ENCODE assay signal across 26 cellular contexts in genomic region chr3:145176907-145177306, GRCh38.
DNase-seq lines count a peak whose midpoint lies in the region; ATAC-seq, FAIRE-seq and TF ChIP-seq lines count a peak whose summit lies in the region.
"Had no signal": no experiment of that assay in that cellular context is flagged by ENCODE, and none has a peak within 500 bp of the region (broad histone marks: within the 10 kb centered on the region; RNA-seq: fewer than 3 reads in every experiment).

No MANE protein-coding gene starts in this region.

- H3K9ac ChIP-seq in HepG2 (ENCODE audit: insufficient read depth, low read depth, low read length) = no peak overlapping the region
- H3K9ac ChIP-seq: BLaER1 treated with 17β-estradiol and CSF1 and Interleukin-3, amounts not matched to agents 10 nM and 100 nM; GM23248 had no signal

- no peak overlapping the region for H3K4me2 ChIP-seq in HepG2 (ENCODE audit: low read depth, low read length)
- H3K4me2 ChIP-seq: A549; BLaER1 treated with 17β-estradiol and CSF1 and Interleukin-3, amounts not matched to agents 10 nM and 100 nM had no signal

- in situ Hi-C loops in HepG2 (cut with HindIII; ENCODE audit: extremely low pct_ligation_motif_present, low pct_unique_long_range_greater_than_20kb) = no loop called here

- no TSS peak for BruUV-seq in HepG2 (replicated peaks; lab: Mats Ljungman, UMichigan)

- intact Hi-C loops in HepG2 (cut with micrococcal nuclease; ENCODE audit: unreplicated experiment) (no loop called here), right lobe of liver (cut with DNase I) (no loop called here)

- H3K79me2 ChIP-seq in HepG2 (ENCODE audit: insufficient read depth, low read length) = no peaks in the 10 kb centered on the region

- no peak for DNase-seq in HepG2 (ENCODE audit: low spot score)
- no peak for DNase-seq in right lobe of liver
- no peak for DNase-seq in small intestine
- DNase-seq in NCI-H524 treated with DMSO at 0.1 percent for 48 hours (lab: John Stamatoyannopoulos, UW) = no peak
- DNase-seq in stimulated activated CD4-positive, alpha-beta T cell treated with anti-CD3 and anti-CD28 coated beads, Interleukin-2, amount 100 ng/mL, for 48 hours = no peak
- no peak for DNase-seq in NCI-H1694 treated with DMSO at 0.1 percent for 48 hours (lab: John Stamatoyannopoulos, UW)
- DNase-seq: ACHN; AML-193; BE2C; CD4-positive, alpha-beta T cell; CD8-positive, alpha-beta memory T cell; DMS 273 treated with DMSO at 0.1 percent for 48 hours; DMS79; EL; GDM1; GM23248; H7; HCEC 1CT had no signal

- H2AFZ ChIP-seq in HepG2 (ENCODE audit: low read length) = no peak overlapping the region
- H2AFZ ChIP-seq: GM23248 had no signal

- ATAC-seq in HepG2 = no peak
- ATAC-seq in right lobe of liver = no peak
- ATAC-seq: A549, GM12878 had no signal

- TF ChIP-seq EP300 in HepG2 (IDR thresholded peaks at IDR 0.05; ENCODE audit: low read depth in 2 of 2, low read length in 2 of 2) (no peak), HepG2 (CRISPR knock-in tag; IDR thresholded peaks at IDR 0.05; ENCODE audit: borderline replicate concordance) (no peak)

- CTCF ChIA-PET in HepG2 (lab: Yijun Ruan, JAX; ENCODE audit: low intra/inter-chr PET ratio, low total read pairs) = no interaction called here

- no peaks in the 10 kb centered on the region for H4K20me1 ChIP-seq in HepG2 (ENCODE audit: insufficient read depth, low read length)
- H4K20me1 ChIP-seq: BLaER1 treated with 17β-estradiol and CSF1 and Interleukin-3, amounts not matched to agents 10 nM and 100 nM had no signal

- no peaks in the 10 kb centered on the region for H3K9me3 ChIP-seq in HepG2 (ENCODE audit: low read length)
- H3K9me3 ChIP-seq in right lobe of liver = no peaks in the 10 kb centered on the region
- no peaks in the 10 kb centered on the region for H3K9me3 ChIP-seq in small intestine (ENCODE audit: control insufficient read depth, low read depth)
- H3K9me3 ChIP-seq: A549; BE2C; BLaER1 treated with 17β-estradiol and CSF1 and Interleukin-3, amounts not matched to agents 10 nM and 100 nM had no signal

- H3K27me3 ChIP-seq in HepG2 (ENCODE audit: control insufficient read depth in 1 of 2, insufficient read depth in 2 of 2, low read length in 2 of 2) (no peaks in the 10 kb centered on the region), right lobe of liver (no peaks in the 10 kb centered on the region), small intestine (ENCODE audit: control insufficient read depth in 2 of 2, insufficient read depth in 2 of 2, low read length in 2 of 2) (no peaks in the 10 kb centered on the region)
- H3K27me3 ChIP-seq: BE2C; BLaER1 treated with 17β-estradiol and CSF1 and Interleukin-3, amounts not matched to agents 10 nM and 100 nM had no signal

- 1% methylated on average over 2 of the region's 2 CpGs for WGBS in HepG2 (ENCODE audit: low lambda C conversion rate)
- 66% methylated on average over 2 of the region's 2 CpGs for WGBS in right lobe of liver (ENCODE audit: insufficient coverage, low coverage, low lambda C conversion rate, missing lambda C conversion rate)
- WGBS in small intestine, 3 donors = 45 to 62% (median 54%) methylated on average over 2 of the region's 2 CpGs

- no peak overlapping the region for H3K27ac ChIP-seq in HepG2 (ENCODE audit: extremely low read length, insufficient read depth, low read length)
- H3K27ac ChIP-seq in right lobe of liver = no peak overlapping the region
- H3K27ac ChIP-seq in small intestine (ENCODE audit: low read depth in 1 of 2, low read length in 1 of 2) = no peak overlapping the region
- H3K27ac ChIP-seq: 22Rv1; A549; BLaER1 treated with 17β-estradiol and CSF1 and Interleukin-3, amounts not matched to agents 10 nM and 100 nM; GM23248 had no signal

- no peak for TF ChIP-seq POLR2A in HepG2 (IDR thresholded peaks at IDR 0.05; ENCODE audit: insufficient read depth in 1 of 2, low read depth in 2 of 2, low read length in 2 of 2)
- TF ChIP-seq POLR2A in right lobe of liver (IDR thresholded peaks at IDR 0.05) = no peak

- H3K36me3 ChIP-seq in HepG2 (replicated peaks in 1 of 2; ENCODE audit: control insufficient read depth in 1 of 2, insufficient read depth in 2 of 2, low read length in 2 of 2) (no peaks in the 10 kb centered on the region), right lobe of liver (no peaks in the 10 kb centered on the region), small intestine (ENCODE audit: control insufficient read depth in 2 of 2, insufficient read depth in 2 of 2, low read length in 2 of 2) (no peaks in the 10 kb centered on the region)
- H3K36me3 ChIP-seq: BE2C; BLaER1 treated with 17β-estradiol and CSF1 and Interleukin-3, amounts not matched to agents 10 nM and 100 nM had no signal

- POLR2A ChIA-PET in HepG2 (lab: Yijun Ruan, JAX) = no interaction called here

- H3K4me1 ChIP-seq in HepG2 (ENCODE audit: insufficient read depth, low read length) = no peaks in the 10 kb centered on the region
- no peaks in the 10 kb centered on the region for H3K4me1 ChIP-seq in right lobe of liver
- no peaks in the 10 kb centered on the region for H3K4me1 ChIP-seq in small intestine (ENCODE audit: control insufficient read depth in 2 of 2, insufficient read depth in 1 of 2, low read depth in 1 of 2, low read length in 1 of 2)
- H3K4me1 ChIP-seq: A549, BE2C had no signal

- FAIRE-seq in HepG2 (lab: Jason Lieb, UNC) = no peak
- FAIRE-seq in endometrium (lab: Jason Lieb, UNC) = peak; percentile 58
- peak; percentile 75 for FAIRE-seq in small intestine (lab: Jason Lieb, UNC)
- FAIRE-seq: A549, D721Med, GM12878, GM19239, H1 had no signal

- TF ChIP-seq RAD21 in HepG2 (CRISPR knock-in tag; IDR thresholded peaks at IDR 0.05) = no peak

- no peak for TF ChIP-seq CTCF in HepG2 (CRISPR knock-in tag; IDR thresholded peaks at IDR 0.05)
- TF ChIP-seq CTCF in right lobe of liver (IDR thresholded peaks at IDR 0.05) = no peak

- H3K4me3 ChIP-seq in HepG2 (replicated peaks in 1 of 3; ENCODE audit: insufficient read depth in 1 of 3, low read depth in 2 of 3, low read length in 3 of 3) = no peak overlapping the region
- no peak overlapping the region for H3K4me3 ChIP-seq in right lobe of liver
- no peak overlapping the region for H3K4me3 ChIP-seq in small intestine (ENCODE audit: low read depth in 1 of 2, low read length in 2 of 2)
- H3K4me3 ChIP-seq: A549; BLaER1 treated with 17β-estradiol and CSF1 and Interleukin-3, amounts not matched to agents 10 nM and 100 nM; GM12878; GM23248 had no signal

TF ChIP-seq in HepG2, 621 proteins besides CTCF, POLR2A, EP300 and RAD21:
- no peak for TF ChIP-seq PBX2 (CRISPR knock-in tag; IDR thresholded peaks at IDR 0.05)
- peak in 1 of 2 experiments; percentile 81; a peak in 3 of 4 replicates for TF ChIP-seq MAFK (conservative IDR thresholded peaks at IDR 0.05 in 1 of 2, IDR thresholded peaks at IDR 0.05 in 1 of 2; ENCODE audit: low read length in 2 of 2)
- no peak for TF ChIP-seq ZNF136 (CRISPR knock-in tag; IDR thresholded peaks at IDR 0.05; ENCODE audit: low read depth)
- no peak for TF ChIP-seq SIX1 (CRISPR knock-in tag; IDR thresholded peaks at IDR 0.05; ENCODE audit: borderline replicate concordance)
- TF ChIP-seq MAFF (IDR thresholded peaks at IDR 0.05; ENCODE audit: low read depth, low read length) = peak; percentile 47; the same call in 1 of the 2 replicates
- TF ChIP-seq, protein P1, sequence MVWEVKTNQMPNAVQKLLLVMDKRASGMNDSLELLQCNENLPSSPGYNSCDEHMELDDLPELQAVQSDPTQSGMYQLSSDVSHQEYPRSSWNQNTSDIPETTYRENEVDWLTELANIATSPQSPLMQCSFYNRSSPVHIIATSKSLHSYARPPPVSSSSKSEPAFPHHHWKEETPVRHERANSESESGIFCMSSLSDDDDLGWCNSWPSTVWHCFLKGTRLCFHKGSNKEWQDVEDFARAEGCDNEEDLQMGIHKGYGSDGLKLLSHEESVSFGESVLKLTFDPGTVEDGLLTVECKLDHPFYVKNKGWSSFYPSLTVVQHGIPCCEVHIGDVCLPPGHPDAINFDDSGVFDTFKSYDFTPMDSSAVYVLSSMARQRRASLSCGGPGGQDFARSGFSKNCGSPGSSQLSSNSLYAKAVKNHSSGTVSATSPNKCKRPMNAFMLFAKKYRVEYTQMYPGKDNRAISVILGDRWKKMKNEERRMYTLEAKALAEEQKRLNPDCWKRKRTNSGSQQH (CRISPR knock-in tag; IDR thresholded peaks at IDR 0.05; ENCODE audit: low read depth) = no peak
- no peak for TF ChIP-seq U2AF1 (optimal IDR thresholded peaks at IDR 0.05; ENCODE audit: low read depth, low read length)
- no peak for TF ChIP-seq NR1H2 (CRISPR knock-in tag; IDR thresholded peaks at IDR 0.05; ENCODE audit: borderline replicate concordance, low read depth)
- no peak for TF ChIP-seq HNRNPUL1 (IDR thresholded peaks at IDR 0.05; ENCODE audit: low read depth, low read length)
- no peak for TF ChIP-seq SKI (IDR thresholded peaks at IDR 0.05; ENCODE audit: partially characterized antibody)
- TF ChIP-seq HNF4G (IDR thresholded peaks at IDR 0.05; ENCODE audit: borderline replicate concordance, low read depth, low read length) = no peak
- TF ChIP-seq HNF4G (CRISPR knock-in tag; IDR thresholded peaks at IDR 0.05; ENCODE audit: borderline replicate concordance, low read depth) = no peak
